Comparison of ENCODE assay signal across 1 cellular context in the genomic region with DNA sequence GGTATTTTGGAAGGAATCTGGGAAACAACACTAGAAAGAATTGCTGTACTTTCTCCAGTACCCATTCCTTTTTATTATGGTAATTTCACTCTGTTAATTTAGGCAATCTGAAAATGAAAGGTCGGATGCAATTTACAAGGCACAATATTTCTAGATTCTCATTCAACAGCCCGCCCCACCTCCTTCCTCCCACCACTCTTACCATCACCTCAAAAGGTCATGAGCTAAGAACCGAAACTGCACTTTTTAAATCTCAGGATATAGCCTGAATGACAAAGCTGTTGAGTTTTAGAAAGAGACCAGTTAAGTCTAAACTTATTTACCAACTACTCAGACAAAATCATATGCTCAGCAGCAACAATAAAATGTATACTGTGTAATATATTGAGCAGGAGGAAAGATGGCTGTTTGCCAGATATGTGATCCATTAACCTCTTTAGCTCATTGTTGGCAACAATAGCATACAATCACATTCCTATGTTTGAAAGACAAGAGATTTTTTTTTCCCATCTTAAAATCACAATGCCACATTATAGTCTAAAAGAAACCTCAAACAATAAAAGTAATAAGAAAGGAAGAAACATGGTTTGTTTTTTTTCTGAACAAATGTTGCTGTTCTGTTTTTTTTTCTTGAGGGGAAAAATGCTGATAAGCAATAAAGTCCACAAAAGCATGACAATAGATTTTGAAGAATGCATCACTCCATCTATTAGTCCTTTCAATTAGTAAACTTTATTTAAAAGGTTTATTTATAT.
TF ChIP-seq lines count a peak whose summit lies in the region.

No MANE protein-coding gene starts in this region.

TF ChIP-seq in neural cell, 6 proteins besides CTCF, POLR2A, EP300 and RAD21 (continued from another document):
- no peak for TF ChIP-seq REST (IDR thresholded peaks at IDR 0.05; ENCODE audit: borderline replicate concordance)
- TF ChIP-seq EZH2 (IDR thresholded peaks at IDR 0.05; ENCODE audit: borderline replicate concordance, insufficient read depth, low read length, poor library complexity, severe bottlenecking) = no peak
